In the genomic region with DNA sequence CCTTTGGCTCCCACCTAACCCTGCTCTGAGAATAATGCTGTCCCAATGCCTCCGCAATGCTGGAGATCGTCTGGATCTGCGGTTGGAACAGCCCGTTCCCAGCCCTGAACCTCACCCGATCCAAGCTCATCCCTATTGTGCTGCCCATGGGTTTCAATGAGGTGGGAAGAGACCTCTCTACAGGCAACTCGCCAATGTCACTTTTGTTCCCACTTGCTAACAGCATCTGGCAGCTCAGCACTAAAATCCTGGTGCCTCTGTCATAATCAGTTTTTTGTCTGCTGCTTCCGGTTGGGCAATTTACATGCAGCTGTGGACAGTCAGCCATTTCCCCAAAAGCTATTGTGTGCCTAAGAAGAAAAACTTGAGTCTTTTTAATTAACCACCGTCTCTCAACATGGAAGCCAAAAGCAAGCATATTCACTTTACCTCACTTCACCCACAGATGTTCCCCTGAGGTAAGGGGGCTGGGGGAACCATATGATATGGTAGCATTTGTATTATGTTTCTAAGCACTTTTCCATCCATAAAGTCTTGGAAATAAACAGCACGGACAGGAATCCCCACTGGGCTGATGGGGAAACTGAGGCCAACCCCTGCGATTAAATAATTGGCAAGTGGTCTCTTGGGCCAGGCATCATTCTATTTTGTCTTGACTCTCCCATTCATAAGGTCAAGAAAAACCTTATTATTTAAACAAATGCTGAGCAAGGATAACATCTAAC, we compare ENCODE assay signal across 16 cellular contexts.
DNase-seq lines count a peak whose midpoint lies in the region; ATAC-seq, FAIRE-seq and TF ChIP-seq lines count a peak whose summit lies in the region.
"Had no signal": no experiment of that assay in that cellular context is flagged by ENCODE, and none has a peak within 500 bp of the region (broad histone marks: within the 10 kb centered on the region; RNA-seq: fewer than 3 reads in every experiment).

No MANE protein-coding gene starts in this region.

- intact Hi-C loops in naive thymus-derived CD4-positive, alpha-beta T cell (cut with micrococcal nuclease) = no loop called here

- H3K27ac Mint-ChIP-seq in naive thymus-derived CD4-positive, alpha-beta T cell = no peak overlapping the region
- H3K27ac Mint-ChIP-seq: activated CD4-positive, alpha-beta T cell treated with anti-CD3 and anti-CD28 coated beads, Interleukin-2, amount 10 ng/mL, durations not matched to agents 24 days and 14 days; stimulated activated naive CD8-positive, alpha-beta T cell treated with anti-CD3 and anti-CD28 coated beads, Interleukin-15, Interleukin-2, amounts not matched to agents 100 ng/mL and 50 ng/mL, for 24 hours had no signal

- CTCF ChIA-PET in naive thymus-derived CD4-positive, alpha-beta T cell (lab: Charles Lee) = no interaction called here

- ATAC-seq in naive thymus-derived CD4-positive, alpha-beta T cell = peak; percentile 52
- no peak for ATAC-seq in GM19023 (IDR thresholded peaks at IDR 0.05; ENCODE audit: unreplicated experiment)

- H3K27me3 ChIP-seq in naive thymus-derived CD4-positive, alpha-beta T cell (ENCODE audit: control insufficient read depth in 2 of 2, insufficient read depth in 2 of 2, low read length in 2 of 2) = no peaks in the 10 kb centered on the region

- peaks cover 5 to 32% (median 24%) of the 10 kb centered on the region in 5 donors for H3K27me3 Mint-ChIP-seq in naive thymus-derived CD4-positive, alpha-beta T cell
- H3K27me3 Mint-ChIP-seq: activated CD4-positive, alpha-beta T cell treated with anti-CD3 and anti-CD28 coated beads, Interleukin-2, amount 10 ng/mL, durations not matched to agents 24 days and 14 days had no signal

- H3K4me3 Mint-ChIP-seq in naive thymus-derived CD4-positive, alpha-beta T cell = no peak overlapping the region
- H3K4me3 Mint-ChIP-seq: activated CD4-positive, alpha-beta T cell treated with anti-CD3 and anti-CD28 coated beads, Interleukin-2, amount 10 ng/mL, durations not matched to agents 24 days and 14 days; stimulated activated naive CD8-positive, alpha-beta T cell treated with anti-CD3 and anti-CD28 coated beads, Interleukin-15, Interleukin-2, amounts not matched to agents 100 ng/mL and 50 ng/mL, for 24 hours had no signal

- H3K9me3 Mint-ChIP-seq in naive thymus-derived CD4-positive, alpha-beta T cell = peaks cover 0 to 3% (median 0%) of the 10 kb centered on the region in 11 donors
- H3K9me3 Mint-ChIP-seq: activated CD4-positive, alpha-beta T cell treated with anti-CD3 and anti-CD28 coated beads, Interleukin-2, amount 10 ng/mL, durations not matched to agents 24 days and 14 days; stimulated activated naive CD8-positive, alpha-beta T cell treated with anti-CD3 and anti-CD28 coated beads, Interleukin-15, Interleukin-2, amounts not matched to agents 100 ng/mL and 50 ng/mL, for 24 hours had no signal

- POLR2A ChIA-PET in naive thymus-derived CD4-positive, alpha-beta T cell (lab: Charles Lee) = no interaction called here

- H3K4me1 ChIP-seq in naive thymus-derived CD4-positive, alpha-beta T cell (ENCODE audit: control insufficient read depth in 2 of 2, insufficient read depth in 2 of 2, low read length in 2 of 2) = no peaks in the 10 kb centered on the region
- H3K4me1 ChIP-seq: pancreas had no signal

- DNase-seq in DMS153 (lab: John Stamatoyannopoulos, UW) = peak; percentile 87
- peak; percentile 19 for DNase-seq in NCI-H1105 (lab: John Stamatoyannopoulos, UW)
- peak; percentile 55 to 57 for DNase-seq in cardiac fibroblast (ENCODE audit: low read depth in 2 of 2)
- no peak for DNase-seq in naive thymus-derived CD4-positive, alpha-beta T cell
- DNase-seq in activated T-cell treated with anti-CD3 and anti-CD28 coated beads, Interleukin-2, amount 50 U/mL, for 48 hours = no peak
- DNase-seq in RCC 7860 (ENCODE audit: low spot score) = no peak
- no peak for DNase-seq in GDM1 (lab: John Stamatoyannopoulos, UW)
- DNase-seq: activated CD4-positive, alpha-beta T cell treated with anti-CD3 and anti-CD28 coated beads, Interleukin-2, amount 10 ng/mL, durations not matched to agents 24 days and 14 days; activated naive CD4-positive, alpha-beta T cell; islet precursor cell; NCI-H524; stimulated activated CD4-positive, alpha-beta T cell treated with anti-CD3 and anti-CD28 coated beads, Interleukin-2, amount 100 ng/mL, for 48 hours; T-helper 1 cell had no signal

- H3K27ac ChIP-seq in naive thymus-derived CD4-positive, alpha-beta T cell (ENCODE audit: low read depth, low read length) = no peak overlapping the region
- H3K27ac ChIP-seq: pancreas had no signal

- H3K36me3 ChIP-seq in naive thymus-derived CD4-positive, alpha-beta T cell (ENCODE audit: control insufficient read depth in 2 of 3, insufficient read depth in 3 of 3, low read length in 3 of 3) = no peaks in the 10 kb centered on the region
- H3K36me3 ChIP-seq: pancreas had no signal

- H3K36me3 Mint-ChIP-seq in naive thymus-derived CD4-positive, alpha-beta T cell = no peaks in the 10 kb centered on the region

- TF ChIP-seq CTCF in cardiac fibroblast (IDR thresholded peaks at IDR 0.05; ENCODE audit: low read depth, low read length) = no peak

- FAIRE-seq in RCC 7860 (lab: Jason Lieb, UNC) = no peak
- FAIRE-seq: pancreas had no signal

- peaks cover 0 to 5% (median 0%) of the 10 kb centered on the region in 7 donors for H3K4me1 Mint-ChIP-seq in naive thymus-derived CD4-positive, alpha-beta T cell
- H3K4me1 Mint-ChIP-seq: activated CD4-positive, alpha-beta T cell treated with anti-CD3 and anti-CD28 coated beads, Interleukin-2, amount 10 ng/mL, durations not matched to agents 24 days and 14 days had no signal

- no peak overlapping the region for H3K4me3 ChIP-seq in cardiac fibroblast (replicated peaks in 1 of 2; ENCODE audit: low read depth in 2 of 2, low read length in 2 of 2)
- no peak overlapping the region for H3K4me3 ChIP-seq in naive thymus-derived CD4-positive, alpha-beta T cell (ENCODE audit: low read length)
- H3K4me3 ChIP-seq: pancreas had no signal

- no peaks in the 10 kb centered on the region for H3K9me3 ChIP-seq in naive thymus-derived CD4-positive, alpha-beta T cell (ENCODE audit: control insufficient read depth in 2 of 3, low read length in 3 of 3)
- H3K9me3 ChIP-seq: pancreas had no signal

Comparison
In these comparisons a context has a peak if more than half of its experiments do, and no peak if none do; other contexts are left out.
1. DNase-seq: peak in DMS153 (single experiment), NCI-H1105 (single experiment) and cardiac fibroblast (2 of 2); none in naive thymus-derived CD4-positive, alpha-beta T cell (0 of 9), activated T-cell treated with anti-CD3 and anti-CD28 coated beads, Interleukin-2, amount 50 U/mL, for 48 hours (0 of 2), RCC 7860 (single experiment) and GDM1 (single experiment).